ENCODE assay signal across 39 cellular contexts in the genomic region with DNA sequence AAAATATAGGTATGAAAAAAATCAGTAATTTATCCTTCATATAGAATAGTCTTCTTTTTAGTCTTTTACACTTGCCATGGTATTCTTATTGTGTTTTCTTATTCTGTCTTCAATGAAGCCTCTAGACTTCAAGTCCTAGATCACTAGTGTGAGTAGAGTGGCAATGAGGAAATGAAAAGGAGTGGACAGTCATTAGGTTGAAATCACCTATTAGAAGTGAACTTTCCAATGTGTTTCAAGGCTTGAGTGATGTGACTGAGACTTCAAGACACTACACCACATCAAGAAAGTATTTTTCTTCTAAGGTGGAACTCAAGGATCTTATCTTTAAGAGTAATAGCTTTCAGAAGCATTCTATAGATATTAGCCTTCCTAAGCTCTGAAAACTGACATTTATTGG.
"Had no signal": no experiment of that assay in that cellular context is flagged by ENCODE, and none has a peak within 500 bp of the region (broad histone marks: within the 10 kb centered on the region; RNA-seq: fewer than 3 reads in every experiment).

No MANE protein-coding gene starts in this region.

- FAIRE-seq: bronchial epithelial cell had no signal

- DNase-seq: activated effector memory CD4-positive, alpha-beta T cell treated with anti-CD3 and anti-CD28 coated beads, Interleukin-2, amount 50 U/mL, for 16 hours; activated effector memory CD4-positive, alpha-beta T cell treated with Interleukin-2 at 50 U/mL for 16 hours; activated gamma-delta T cell; activated gamma-delta T cell treated with Interleukin-2 at 50 U/mL for 16 hours; activated naive CD4-positive, alpha-beta T cell; activated naive CD4-positive, alpha-beta T cell treated with anti-CD3 and anti-CD28 coated beads for 36 hours; activated naive CD4-positive, alpha-beta T cell treated with anti-CD3 and anti-CD28 coated beads, Interleukin-2, amount 10 ng/mL, durations not matched to agents 7 days and 5 days; activated naive CD4-positive, alpha-beta T cell treated with anti-CD3 and anti-CD28 coated beads, Interleukin-2, amount 50 U/mL, for 16 hours; activated naive CD4-positive, alpha-beta T cell treated with Interleukin-2 at 50 U/mL for 16 hours; activated naive CD8-positive, alpha-beta T cell treated with anti-CD3 and anti-CD28 coated beads for 36 hours; activated naive CD8-positive, alpha-beta T cell treated with anti-CD3 and anti-CD28 coated beads, Interleukin-2, amount 10 ng/mL, durations not matched to agents 7 days and 5 days; activated naive CD8-positive, alpha-beta T cell treated with anti-CD3 and anti-CD28 coated beads, Interleukin-2, amount 50 U/mL, for 24 hours; activated T-cell treated with anti-CD3 and anti-CD28 coated beads, Interleukin-2, amount 50 U/mL, for 1 hour; activated T-cell treated with anti-CD3 and anti-CD28 coated beads, Interleukin-2, amount 50 U/mL, for 24 hours; activated T-cell treated with anti-CD3 and anti-CD28 coated beads, Interleukin-2, amount 50 U/mL, for 4 hours; activated T-cell treated with anti-CD3 and anti-CD28 coated beads, Interleukin-2, amount 50 U/mL, for 48 hours; activated T-cell treated with anti-CD3 and anti-CD28 coated beads, Interleukin-2, amount 50 U/mL, for 72 hours; adrenal gland; amniotic stem cell; amygdala; anterior cingulate cortex; aorta; body of pancreas; brain microvascular endothelial cell; caudate nucleus; central memory CD4-positive, alpha-beta T cell; cerebellar nuclear complex had no signal

- H3K27me3 ChIP-seq: adrenal gland, ascending aorta, body of pancreas, brain microvascular endothelial cell, breast epithelium, cardiac muscle cell had no signal

- H3K36me3 Mint-ChIP-seq: activated naive CD4-positive, alpha-beta T cell treated with anti-CD3 and anti-CD28 coated beads, Interleukin-2, amount 10 ng/mL, durations not matched to agents 7 days and 5 days; activated naive CD4-positive, alpha-beta T cell treated with anti-CD3 and anti-CD28 coated beads, Interleukin-2, amount 50 U/mL, for 24 hours; activated naive CD4-positive, alpha-beta T cell treated with anti-CD3 and anti-CD28 coated beads, Interleukin-2, amount 50 U/mL, for 72 hours; activated naive CD8-positive, alpha-beta T cell; activated naive CD8-positive, alpha-beta T cell treated with anti-CD3 and anti-CD28 coated beads for 36 hours; activated naive CD8-positive, alpha-beta T cell treated with anti-CD3 and anti-CD28 coated beads, Interleukin-2, amount 10 ng/mL, durations not matched to agents 7 days and 5 days; brain had no signal

- H3K9me3 Mint-ChIP-seq: activated naive CD4-positive, alpha-beta T cell treated with anti-CD3 and anti-CD28 coated beads, Interleukin-2, amount 10 ng/mL, durations not matched to agents 7 days and 5 days; activated T-helper 1 cell treated with anti-CD3 and anti-CD28 coated beads, Interleukin-12 subunit alpha, Interleukin-12 subunit beta, Interleukin-2, Interleukin-4 antibody, amounts not matched to agents 30 ng/mL and 10 ng/mL and 1 ng/mL, durations not matched to agents 14 hours and 24 hours and 36 hours; brain had no signal

- H3K36me3 ChIP-seq: adrenal gland, ascending aorta, brain microvascular endothelial cell, breast epithelium, cardiac muscle cell had no signal

- H3K27ac Mint-ChIP-seq: activated naive CD4-positive, alpha-beta T cell treated with anti-CD3 and anti-CD28 coated beads for 36 hours; activated naive CD4-positive, alpha-beta T cell treated with anti-CD3 and anti-CD28 coated beads, Interleukin-2, amount 10 ng/mL, durations not matched to agents 7 days and 5 days; activated naive CD4-positive, alpha-beta T cell treated with anti-CD3 and anti-CD28 coated beads, Interleukin-2, amount 50 U/mL, for 24 hours; activated naive CD4-positive, alpha-beta T cell treated with anti-CD3 and anti-CD28 coated beads, Interleukin-2, amount 50 U/mL, for 72 hours; activated naive CD8-positive, alpha-beta T cell; activated naive CD8-positive, alpha-beta T cell treated with anti-CD3 and anti-CD28 coated beads for 36 hours; activated naive CD8-positive, alpha-beta T cell treated with anti-CD3 and anti-CD28 coated beads, Interleukin-2, amount 10 ng/mL, durations not matched to agents 7 days and 5 days; activated naive CD8-positive, alpha-beta T cell treated with anti-CD3 and anti-CD28 coated beads, Interleukin-2, amount 50 U/mL, for 24 hours; activated T-cell treated with anti-CD3 and anti-CD28 coated beads, Interleukin-2, amount 50 U/mL, for 24 hours; activated T-cell treated with anti-CD3 and anti-CD28 coated beads, Interleukin-2, amount 50 U/mL, for 72 hours; activated T-helper 1 cell treated with anti-CD3 and anti-CD28 coated beads, Interleukin-12 subunit alpha, Interleukin-12 subunit beta, Interleukin-2, Interleukin-4 antibody, amounts not matched to agents 30 ng/mL and 10 ng/mL and 1 ng/mL, durations not matched to agents 14 hours and 24 hours and 36 hours; activated T-helper 17 cell treated with anti-CD3 and anti-CD28 coated beads, Interleukin-2, amount 50 U/mL, for 72 hours; activated T-helper 2 cell treated with anti-CD3 and anti-CD28 coated beads, Interferon-gamma antibody, Interleukin-2, Interleukin-4, amounts not matched to agents 10 μg/mL and 5 μg/mL and 100 μg/mL, durations not matched to agents 14 hours and 24 hours and 36 hours; brain had no signal

- H3K4me1 Mint-ChIP-seq: activated naive CD4-positive, alpha-beta T cell treated with anti-CD3 and anti-CD28 coated beads, Interleukin-2, amount 10 ng/mL, durations not matched to agents 7 days and 5 days; activated naive CD4-positive, alpha-beta T cell treated with anti-CD3 and anti-CD28 coated beads, Interleukin-2, amount 50 U/mL, for 24 hours; activated naive CD8-positive, alpha-beta T cell treated with anti-CD3 and anti-CD28 coated beads for 36 hours; activated naive CD8-positive, alpha-beta T cell treated with anti-CD3 and anti-CD28 coated beads, Interleukin-2, amount 10 ng/mL, durations not matched to agents 7 days and 5 days; activated naive CD8-positive, alpha-beta T cell treated with anti-CD3 and anti-CD28 coated beads, Interleukin-2, amount 50 U/mL, for 24 hours; activated T-helper 17 cell treated with anti-CD3 and anti-CD28 coated beads, Interleukin-2, amount 50 U/mL, for 72 hours; brain; central memory CD8-positive, alpha-beta T cell had no signal

- H3K4me3 ChIP-seq: adrenal gland, ascending aorta, body of pancreas, breast epithelium, cardiac muscle cell had no signal

- H3K9me3 ChIP-seq: adrenal gland, ascending aorta, body of pancreas, breast epithelium had no signal

- H3K27ac ChIP-seq: adrenal gland, ascending aorta, body of pancreas, brain microvascular endothelial cell, breast epithelium, cardiac muscle cell had no signal

- H3K4me1 ChIP-seq: adrenal gland, ascending aorta, body of pancreas, breast epithelium had no signal

- H3K27me3 Mint-ChIP-seq: activated naive CD4-positive, alpha-beta T cell treated with anti-CD3 and anti-CD28 coated beads, Interleukin-2, amount 10 ng/mL, durations not matched to agents 7 days and 5 days; activated naive CD4-positive, alpha-beta T cell treated with anti-CD3 and anti-CD28 coated beads, Interleukin-2, amount 50 U/mL, for 24 hours; activated naive CD8-positive, alpha-beta T cell; activated naive CD8-positive, alpha-beta T cell treated with anti-CD3 and anti-CD28 coated beads for 36 hours; activated naive CD8-positive, alpha-beta T cell treated with anti-CD3 and anti-CD28 coated beads, Interleukin-2, amount 10 ng/mL, durations not matched to agents 7 days and 5 days; activated naive CD8-positive, alpha-beta T cell treated with anti-CD3 and anti-CD28 coated beads, Interleukin-2, amount 50 U/mL, for 24 hours; activated T-cell treated with anti-CD3 and anti-CD28 coated beads, Interleukin-2, amount 50 U/mL, for 24 hours; activated T-helper 17 cell treated with anti-CD3 and anti-CD28 coated beads, Interleukin-2, amount 50 U/mL, for 72 hours; central memory CD8-positive, alpha-beta T cell had no signal

- ATAC-seq: activated naive CD4-positive, alpha-beta T cell treated with anti-CD3 and anti-CD28 coated beads, Interleukin-2, amount 50 U/mL, for 72 hours; activated naive CD8-positive, alpha-beta T cell treated with anti-CD3 and anti-CD28 coated beads, Interleukin-2, amount 50 U/mL, for 24 hours; activated T-cell treated with anti-CD3 and anti-CD28 coated beads, Interleukin-2, amount 50 U/mL, for 4 hours; activated T-cell treated with anti-CD3 and anti-CD28 coated beads, Interleukin-2, amount 50 U/mL, for 72 hours; activated T-helper 17 cell treated with anti-CD3 and anti-CD28 coated beads, Interleukin-2, amount 50 U/mL, for 72 hours; body of pancreas had no signal

- H3K4me3 Mint-ChIP-seq: activated naive CD4-positive, alpha-beta T cell treated with anti-CD3 and anti-CD28 coated beads for 36 hours; activated naive CD4-positive, alpha-beta T cell treated with anti-CD3 and anti-CD28 coated beads, Interleukin-2, amount 10 ng/mL, durations not matched to agents 7 days and 5 days; activated naive CD4-positive, alpha-beta T cell treated with anti-CD3 and anti-CD28 coated beads, Interleukin-2, amount 50 U/mL, for 24 hours; activated naive CD8-positive, alpha-beta T cell; activated naive CD8-positive, alpha-beta T cell treated with anti-CD3 and anti-CD28 coated beads for 36 hours; activated naive CD8-positive, alpha-beta T cell treated with anti-CD3 and anti-CD28 coated beads, Interleukin-2, amount 10 ng/mL, durations not matched to agents 7 days and 5 days; activated naive CD8-positive, alpha-beta T cell treated with anti-CD3 and anti-CD28 coated beads, Interleukin-2, amount 50 U/mL, for 24 hours; activated T-cell treated with anti-CD3 and anti-CD28 coated beads, Interleukin-2, amount 50 U/mL, for 24 hours; activated T-cell treated with anti-CD3 and anti-CD28 coated beads, Interleukin-2, amount 50 U/mL, for 4 hours; activated T-cell treated with anti-CD3 and anti-CD28 coated beads, Interleukin-2, amount 50 U/mL, for 72 hours; activated T-helper 1 cell treated with anti-CD3 and anti-CD28 coated beads, Interleukin-12 subunit alpha, Interleukin-12 subunit beta, Interleukin-2, Interleukin-4 antibody, amounts not matched to agents 30 ng/mL and 10 ng/mL and 1 ng/mL, durations not matched to agents 14 hours and 24 hours and 36 hours; activated T-helper 17 cell treated with anti-CD3 and anti-CD28 coated beads, Interleukin-2, amount 50 U/mL, for 72 hours; brain; central memory CD8-positive, alpha-beta T cell had no signal
